ENCODE assay signal across 14 cellular contexts in the genomic region with DNA sequence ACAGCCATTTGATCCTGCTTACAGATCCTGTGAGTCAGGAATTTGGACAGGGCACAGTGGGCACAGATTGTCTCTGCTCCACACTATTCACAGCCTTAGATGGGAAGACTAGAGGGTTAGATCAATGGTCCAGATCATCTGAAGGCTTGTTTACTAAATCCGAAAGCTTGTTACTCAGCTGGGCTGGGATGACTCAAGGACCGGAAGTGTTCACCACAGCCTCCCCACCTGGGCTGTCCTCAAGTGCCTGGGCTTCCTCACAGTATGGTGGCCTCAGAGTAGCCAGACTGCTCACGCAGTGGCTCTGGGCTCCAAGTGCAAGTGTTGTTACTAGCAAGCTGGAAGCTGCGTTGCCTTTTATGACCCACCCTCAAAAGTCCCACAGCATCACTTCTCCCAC.
"Had no signal": no experiment of that assay in that cellular context is flagged by ENCODE, and none has a peak within 500 bp of the region (broad histone marks: within the 10 kb centered on the region; RNA-seq: fewer than 3 reads in every experiment).

No MANE protein-coding gene starts in this region.

- H3K27ac ChIP-seq: colonic mucosa, gastroesophageal sphincter, heart right ventricle, right atrium auricular region had no signal

- H3K4me3 Mint-ChIP-seq: activated CD4-positive, alpha-beta T cell treated with anti-CD3 and anti-CD28 coated beads, Interleukin-2, amount 10 ng/mL, durations not matched to agents 7 days and 5 days; activated naive CD8-positive, alpha-beta T cell treated with anti-CD3 and anti-CD28 coated beads, Interleukin-2, amount 10 ng/mL, durations not matched to agents 7 days and 5 days; brain; WTC11 had no signal

- ATAC-seq: gastroesophageal sphincter; heart right ventricle; stimulated activated naive CD8-positive, alpha-beta T cell treated with anti-CD3 and anti-CD28 coated beads, Interleukin-15, Interleukin-2, amounts not matched to agents 100 U/mL and 50 U/mL, for 24 hours; WTC11 had no signal

- H3K27ac Mint-ChIP-seq: activated CD4-positive, alpha-beta T cell treated with anti-CD3 and anti-CD28 coated beads, Interleukin-2, amount 10 ng/mL, durations not matched to agents 7 days and 5 days; activated naive CD8-positive, alpha-beta T cell treated with anti-CD3 and anti-CD28 coated beads, Interleukin-2, amount 10 ng/mL, durations not matched to agents 7 days and 5 days; progenitor cell of endocrine pancreas; WTC11 had no signal

- DNase-seq: activated CD4-positive, alpha-beta T cell treated with anti-CD3 and anti-CD28 coated beads, Interleukin-2, amount 10 ng/mL, durations not matched to agents 7 days and 5 days; activated naive CD8-positive, alpha-beta T cell treated with anti-CD3 and anti-CD28 coated beads, Interleukin-2, amount 10 ng/mL, durations not matched to agents 7 days and 5 days; central memory CD4-positive, alpha-beta T cell; colonic mucosa; heart right ventricle; midbrain; stimulated activated CD4-positive, alpha-beta T cell treated with anti-CD3 and anti-CD28 coated beads, Interleukin-4, amount 100 ng/mL, for 24 hours; stimulated activated naive CD8-positive, alpha-beta T cell treated with anti-CD3 and anti-CD28 coated beads, Interleukin-15, Interleukin-2, amounts not matched to agents 100 U/mL and 50 U/mL, for 24 hours; trophoblast cell had no signal

- H3K36me3 Mint-ChIP-seq: activated naive CD8-positive, alpha-beta T cell treated with anti-CD3 and anti-CD28 coated beads, Interleukin-2, amount 10 ng/mL, durations not matched to agents 7 days and 5 days; brain; WTC11 had no signal

- H3K27me3 ChIP-seq: colonic mucosa, heart right ventricle, right atrium auricular region had no signal

- H3K4me1 ChIP-seq: colonic mucosa, gastroesophageal sphincter, heart right ventricle, right atrium auricular region had no signal

- H3K4me3 ChIP-seq: colonic mucosa, gastroesophageal sphincter, heart right ventricle, right atrium auricular region had no signal

- H3K27me3 Mint-ChIP-seq: activated naive CD8-positive, alpha-beta T cell treated with anti-CD3 and anti-CD28 coated beads, Interleukin-2, amount 10 ng/mL, durations not matched to agents 7 days and 5 days; progenitor cell of endocrine pancreas had no signal

- H3K36me3 ChIP-seq: colonic mucosa, gastroesophageal sphincter, right atrium auricular region had no signal

- H3K9me3 ChIP-seq: colonic mucosa, gastroesophageal sphincter, heart right ventricle, right atrium auricular region had no signal

- H3K9me3 Mint-ChIP-seq: activated CD4-positive, alpha-beta T cell treated with anti-CD3 and anti-CD28 coated beads, Interleukin-2, amount 10 ng/mL, durations not matched to agents 7 days and 5 days; brain; WTC11 had no signal

- H3K4me1 Mint-ChIP-seq: activated CD4-positive, alpha-beta T cell treated with anti-CD3 and anti-CD28 coated beads, Interleukin-2, amount 10 ng/mL, durations not matched to agents 7 days and 5 days; activated naive CD8-positive, alpha-beta T cell treated with anti-CD3 and anti-CD28 coated beads, Interleukin-2, amount 10 ng/mL, durations not matched to agents 7 days and 5 days had no signal
